Comparison of ENCODE assay signal across 17 cellular contexts in the genomic region with DNA sequence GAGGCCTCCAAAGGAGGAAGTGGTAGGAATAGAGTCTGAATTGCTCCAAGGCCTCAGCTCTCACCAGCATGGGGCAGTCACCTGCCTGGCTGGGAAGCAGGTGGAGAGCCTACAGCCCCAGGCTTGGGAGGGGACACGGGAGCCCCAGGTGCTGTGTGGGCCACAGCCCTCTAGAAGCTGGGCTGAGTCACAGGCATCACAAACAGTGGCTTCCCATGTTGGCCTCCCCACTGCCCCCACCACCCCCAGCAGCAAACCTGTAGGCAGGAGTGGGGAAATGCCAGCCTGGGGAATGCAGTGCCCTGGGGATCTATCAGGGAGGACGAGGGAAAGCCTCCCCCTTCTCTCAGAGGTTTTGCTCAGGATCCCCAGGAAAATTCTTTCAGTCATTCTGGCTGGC.
A peak's percentile ranks its signal among the peaks of the same experiment; 100 is the strongest.
DNase-seq lines count a peak whose midpoint lies in the region; ATAC-seq, FAIRE-seq and TF ChIP-seq lines count a peak whose summit lies in the region.
"Had no signal": no experiment of that assay in that cellular context is flagged by ENCODE, and none has a peak within 500 bp of the region (broad histone marks: within the 10 kb centered on the region; RNA-seq: fewer than 3 reads in every experiment).

No MANE protein-coding gene starts in this region.

- H3K4me3 Mint-ChIP-seq in WTC11 (no peak overlapping the region), neural crest cell (no peak overlapping the region)
- H3K4me3 Mint-ChIP-seq in naive thymus-derived CD4-positive, alpha-beta T cell, result no peak overlapping the region
- H3K4me3 Mint-ChIP-seq: CD14-positive monocyte had no signal

- no peak overlapping the region for H3K27ac ChIP-seq in ascending aorta
- H3K27ac ChIP-seq in naive thymus-derived CD4-positive, alpha-beta T cell (ENCODE audit: low read depth, low read length), result no peak overlapping the region
- H3K27ac ChIP-seq: KMS-11 had no signal

- peaks cover 3 to 12% of the 10 kb centered on the region in 2 donors for H3K4me1 ChIP-seq in ascending aorta
- peaks cover 0 to 4% of the 10 kb centered on the region in 2 donors for H3K4me1 ChIP-seq in naive thymus-derived CD4-positive, alpha-beta T cell (ENCODE audit: control insufficient read depth in 2 of 2, insufficient read depth in 2 of 2, low read length in 2 of 2)

- intact Hi-C loops in ascending aorta (cut with DNase I), result no loop called here
- intact Hi-C loops in naive thymus-derived CD4-positive, alpha-beta T cell (cut with micrococcal nuclease), result no loop called here

- no peak for TF ChIP-seq POLR2A in GM12891 (IDR thresholded peaks at IDR 0.05; ENCODE audit: low read depth, low read length)

- H3K4me1 Mint-ChIP-seq in WTC11, result peaks cover 54% of the 10 kb centered on the region
- peaks cover 56% of the 10 kb centered on the region for H3K4me1 Mint-ChIP-seq in neural crest cell
- no peaks in the 10 kb centered on the region for H3K4me1 Mint-ChIP-seq in naive thymus-derived CD4-positive, alpha-beta T cell
- H3K4me1 Mint-ChIP-seq: CD14-positive monocyte had no signal

- no peak overlapping the region for H3K4me3 ChIP-seq in ascending aorta
- H3K4me3 ChIP-seq in naive thymus-derived CD4-positive, alpha-beta T cell (ENCODE audit: low read length), result no peak overlapping the region

- FAIRE-seq in GM12891 (lab: Jason Lieb, UNC), result no peak

- H3K27me3 Mint-ChIP-seq in WTC11 (ENCODE audit: low read depth) (no peaks in the 10 kb centered on the region), neural crest cell (ENCODE audit: low read depth) (peaks cover 22% of the 10 kb centered on the region)
- H3K27me3 Mint-ChIP-seq in naive thymus-derived CD4-positive, alpha-beta T cell, result peaks cover 3 to 16% (median 14%) of the 10 kb centered on the region in 5 donors

- POLR2A ChIA-PET in WTC11 (lab: Charles Lee), result no interaction called here
- POLR2A ChIA-PET in naive thymus-derived CD4-positive, alpha-beta T cell (lab: Charles Lee), result no interaction called here

- TF ChIP-seq CTCF in WTC11 (IDR thresholded peaks at IDR 0.05) (no peak), neural crest cell (conservative IDR thresholded peaks at IDR 0.05) (no peak), ascending aorta (IDR thresholded peaks at IDR 0.05) (no peak)

- no peak overlapping the region for H3K27ac Mint-ChIP-seq in WTC11
- H3K27ac Mint-ChIP-seq in neural crest cell (ENCODE audit: unreplicated experiment), result peak overlapping the region; percentile 16
- no peak overlapping the region for H3K27ac Mint-ChIP-seq in naive thymus-derived CD4-positive, alpha-beta T cell
- H3K27ac Mint-ChIP-seq: CD14-positive monocyte had no signal

- CTCF ChIA-PET in WTC11 (lab: Charles Lee), result interaction anchor here (1.4 to 1.7 kb wide), 3 partner anchors 97 to 311 kb away, joined by 3 to 4 read pairs (median 3); no protein-coding TSS in a partner anchor
- CTCF ChIA-PET in naive thymus-derived CD4-positive, alpha-beta T cell (lab: Charles Lee), result no interaction called here

- H3K9me3 ChIP-seq in ascending aorta, result no peaks in the 10 kb centered on the region
- no peaks in the 10 kb centered on the region for H3K9me3 ChIP-seq in naive thymus-derived CD4-positive, alpha-beta T cell (ENCODE audit: control insufficient read depth in 2 of 3, low read length in 3 of 3)

- no peak for DNase-seq in GM12891 (ENCODE audit: insufficient read length, low spot score)
- peak; percentile 21 for DNase-seq in NCI-H226
- DNase-seq in WTC11 (ENCODE audit: low spot score), result no peak
- DNase-seq in neural crest cell (ENCODE audit: low read depth, low spot score), result no peak
- DNase-seq in ascending aorta (ENCODE audit: low spot score in 2 of 2), result no peak
- no peak for DNase-seq in globus pallidus (ENCODE audit: low spot score)
- DNase-seq in naive thymus-derived CD4-positive, alpha-beta T cell, result no peak
- DNase-seq: ACHN, AML-193, HCEC 1CT, NCI-H1048, NCI-H1436 treated with DMSO at 0.1 percent for 48 hours, NCI-H2029 treated with DMSO at 0.1 percent for 48 hours, NCI-H524 treated with DMSO at 0.1 percent for 48 hours had no signal

- H3K36me3 ChIP-seq in ascending aorta, result no peaks in the 10 kb centered on the region
- H3K36me3 ChIP-seq in naive thymus-derived CD4-positive, alpha-beta T cell (ENCODE audit: control insufficient read depth in 2 of 3, insufficient read depth in 3 of 3, low read length in 3 of 3), result no peaks in the 10 kb centered on the region

- no peaks in the 10 kb centered on the region for H3K36me3 Mint-ChIP-seq in WTC11
- no peaks in the 10 kb centered on the region for H3K36me3 Mint-ChIP-seq in neural crest cell (ENCODE audit: low read depth)
- no peaks in the 10 kb centered on the region for H3K36me3 Mint-ChIP-seq in naive thymus-derived CD4-positive, alpha-beta T cell
- H3K36me3 Mint-ChIP-seq: CD14-positive monocyte had no signal

- H3K9me3 Mint-ChIP-seq in WTC11 (no peaks in the 10 kb centered on the region), neural crest cell (no peaks in the 10 kb centered on the region)
- H3K9me3 Mint-ChIP-seq in naive thymus-derived CD4-positive, alpha-beta T cell, result peaks cover 0 to 1% (median 0%) of the 10 kb centered on the region in 11 donors

- peak; percentile 11 for ATAC-seq in WTC11
- no peak for ATAC-seq in GM18502 (IDR thresholded peaks at IDR 0.05; ENCODE audit: poor library complexity, unreplicated experiment)
- ATAC-seq in naive thymus-derived CD4-positive, alpha-beta T cell, result no peak

- H3K27me3 ChIP-seq in ascending aorta, result no peaks in the 10 kb centered on the region
- H3K27me3 ChIP-seq in naive thymus-derived CD4-positive, alpha-beta T cell (ENCODE audit: control insufficient read depth in 2 of 2, insufficient read depth in 2 of 2, low read length in 2 of 2), result peaks cover 0 to 3% of the 10 kb centered on the region in 2 donors

TF ChIP-seq in GM12891, 5 proteins besides CTCF, POLR2A, EP300 and RAD21:
- TF ChIP-seq POU2F2 (IDR thresholded peaks at IDR 0.05; ENCODE audit: low read depth, low read length) (no peak), POLR2AphosphoS5 (IDR thresholded peaks at IDR 0.05; ENCODE audit: low read depth, low read length) (no peak), TAF1 (IDR thresholded peaks at IDR 0.05; ENCODE audit: low read depth, low read length) (no peak), PAX5 (IDR thresholded peaks at IDR 0.05; ENCODE audit: insufficient read depth, low read length, severe bottlenecking) (no peak), SPI1 (IDR thresholded peaks at IDR 0.05; ENCODE audit: low read depth, low read length) (0 out of 2 replicates have a peak, but pooled peaks have one; percentile 5)

TF ChIP-seq in WTC11, 78 proteins besides CTCF, POLR2A, EP300 and RAD21:
- no peak for TF ChIP-seq ZNF232 (CRISPR knock-in tag; IDR thresholded peaks at IDR 0.05)
- no peak for TF ChIP-seq HMGA2 (CRISPR knock-in tag; IDR thresholded peaks at IDR 0.05)
- TF ChIP-seq SMAD4 (CRISPR knock-in tag; IDR thresholded peaks at IDR 0.05), result no peak
- TF ChIP-seq SOX15 (CRISPR knock-in tag; IDR thresholded peaks at IDR 0.05), result no peak
- TF ChIP-seq IRF2 (CRISPR knock-in tag; IDR thresholded peaks at IDR 0.05; ENCODE audit: borderline replicate concordance, low read depth), result no peak
